ENCODE assay signal across 11 cellular contexts in genomic region chr2:205025580-205026240, GRCh38.
DNase-seq lines count a peak whose midpoint lies in the region; ATAC-seq, FAIRE-seq and TF ChIP-seq lines count a peak whose summit lies in the region.
"Had no signal": no experiment of that assay in that cellular context is flagged by ENCODE, and none has a peak within 500 bp of the region (broad histone marks: within the 10 kb centered on the region; RNA-seq: fewer than 3 reads in every experiment).

No MANE protein-coding gene starts in this region.

- H3K9me3 ChIP-seq in A549 (no peaks in the 10 kb centered on the region), MG63 (no peaks in the 10 kb centered on the region)
- H3K9me3 ChIP-seq: BLaER1 treated with 17β-estradiol and CSF1 and Interleukin-3, amounts not matched to agents 10 nM and 100 nM had no signal

- POLR2A ChIA-PET in A549 (lab: Yijun Ruan, JAX), result no interaction called here

- in situ Hi-C loops in brain microvascular endothelial cell (cut with HindIII; ENCODE audit: low pct_ligation_motif_present, low sequenced_read_pairs), result no loop called here

- H3K4me1 ChIP-seq in A549, result peaks cover 20% of the 10 kb centered on the region

- no peak for TF ChIP-seq EP300 in A549 (IDR thresholded peaks at IDR 0.05)

- 73% methylated on average over 11 of the region's 11 CpGs for WGBS in A549 (ENCODE audit: missing lambda C conversion rate)

- peak overlapping the region; percentile 72 for H3K4me2 ChIP-seq in A549

- H3K27ac ChIP-seq in A549 (peak overlapping the region; percentile 16 to 78; a peak in 4 of 6 replicates), brain microvascular endothelial cell (peak overlapping the region; percentile 52)
- H3K27ac ChIP-seq: BLaER1 treated with 17β-estradiol and CSF1 and Interleukin-3, amounts not matched to agents 10 nM and 100 nM had no signal

- H3K4me3 ChIP-seq in A549, result no peak overlapping the region
- 0 out of 2 replicates have a peak overlapping the region, but pooled peaks have one; percentile 2 for H3K4me3 ChIP-seq in MG63
- H3K4me3 ChIP-seq in brain microvascular endothelial cell (ENCODE audit: low read depth, low read length), result no peak overlapping the region
- H3K4me3 ChIP-seq: BLaER1 treated with 17β-estradiol and CSF1 and Interleukin-3, amounts not matched to agents 10 nM and 100 nM had no signal

- CTCF ChIA-PET in A549 (lab: Yijun Ruan, JAX), result interaction anchor here (0.8 kb wide), 1 partner anchor 92 kb away, joined by 3 read pairs; no protein-coding TSS in a partner anchor

- TF ChIP-seq POLR2A in A549 (IDR thresholded peaks at IDR 0.05; ENCODE audit: low read length), result no peak
- TF ChIP-seq POLR2A in GM18505 (IDR thresholded peaks at IDR 0.05; ENCODE audit: borderline replicate concordance, extremely low read depth, insufficient read depth, insufficient read length), result no peak

- DNase-seq in A549 (ENCODE audit: low read depth in 1 of 2, low spot score in 1 of 2) (no peak), MG63 (no peak), brain microvascular endothelial cell (peak; percentile 0), medulla oblongata (ENCODE audit: extremely low spot score) (peak; percentile 16), HT-29 (ENCODE audit: low spot score) (no peak)
- DNase-seq in stimulated activated CD4-positive, alpha-beta T cell treated with anti-CD3 and anti-CD28 coated beads, Interleukin-15, amount 100 ng/mL, for 24 hours, result no peak
- DNase-seq: activated B cell treated with CpG ODN at 0.5 μM for 24 hours had no signal

- H3K27me3 ChIP-seq in MG63 (no peaks in the 10 kb centered on the region), brain microvascular endothelial cell (replicated peaks) (no peaks in the 10 kb centered on the region)
- H3K27me3 ChIP-seq: BLaER1 treated with 17β-estradiol and CSF1 and Interleukin-3, amounts not matched to agents 10 nM and 100 nM had no signal

- H3K36me3 ChIP-seq in MG63, result no peaks in the 10 kb centered on the region
- no peaks in the 10 kb centered on the region for H3K36me3 ChIP-seq in brain microvascular endothelial cell (replicated peaks)
- H3K36me3 ChIP-seq: BLaER1 treated with 17β-estradiol and CSF1 and Interleukin-3, amounts not matched to agents 10 nM and 100 nM had no signal

- ATAC-seq in A549, result peak; percentile 20 to 26; a peak in 4 of 6 replicates
- no peak for ATAC-seq in GM21529 (IDR thresholded peaks at IDR 0.05; ENCODE audit: unreplicated experiment)
- no peak for ATAC-seq in GM18505 (IDR thresholded peaks at IDR 0.05; ENCODE audit: unreplicated experiment)
- ATAC-seq: left colon had no signal

- TF ChIP-seq CTCF in A549 (IDR thresholded peaks at IDR 0.05) (no peak), brain microvascular endothelial cell (IDR thresholded peaks at IDR 0.05; ENCODE audit: low read depth, low read length, missing control alignments) (no peak)

- FAIRE-seq in A549 (lab: Jason Lieb, UNC), result no peak

- TF ChIP-seq RAD21 in A549 (conservative IDR thresholded peaks at IDR 0.05 in 1 of 2, IDR thresholded peaks at IDR 0.05 in 1 of 2), result no peak

TF ChIP-seq in A549, 52 proteins besides CTCF, POLR2A, EP300 and RAD21:
- TF ChIP-seq USF2 (IDR thresholded peaks at IDR 0.05), result no peak
- TF ChIP-seq SREBF2 (IDR thresholded peaks at IDR 0.05), result no peak
- no peak for TF ChIP-seq BHLHE40 (IDR thresholded peaks at IDR 0.05; ENCODE audit: low read depth, low read length)
- TF ChIP-seq MYC (IDR thresholded peaks at IDR 0.05; ENCODE audit: borderline replicate concordance, low read length), result no peak

Comparison
In these comparisons a context has a peak if more than half of its experiments do, and no peak if none do; other contexts are left out.
1. ATAC-seq: peak in A549 (2 of 2); none in GM21529 (single experiment) and GM18505 (single experiment).
2. DNase-seq: peak in brain microvascular endothelial cell (single experiment) and medulla oblongata (single experiment); none in A549 (0 of 2), MG63 (single experiment), stimulated activated CD4-positive, alpha-beta T cell treated with anti-CD3 and anti-CD28 coated beads, Interleukin-15, amount 100 ng/mL, for 24 hours (single experiment) and HT-29 (single experiment).